ENCODE assay signal across 19 cellular contexts in the genomic region with DNA sequence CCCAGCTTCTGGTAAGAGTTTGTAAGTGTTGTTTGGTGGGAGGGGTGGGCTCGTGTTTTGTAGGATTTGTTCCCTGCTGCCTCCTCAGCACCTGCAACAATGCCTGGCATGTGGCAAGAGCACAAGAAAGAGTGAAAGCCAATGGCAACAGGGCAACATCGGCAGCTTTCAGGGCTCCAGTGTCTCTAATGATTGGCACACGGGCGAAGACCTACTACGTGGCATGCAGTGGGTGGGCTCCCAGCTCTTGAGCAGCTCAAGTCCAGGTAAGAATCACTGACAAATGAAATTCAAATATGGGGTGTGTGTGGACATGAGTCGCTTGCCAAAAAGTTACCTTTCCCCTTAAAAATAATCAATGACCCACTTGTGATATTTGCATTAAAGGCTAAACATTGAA. TPM values are rescaled to one million over a fixed set of nuclear protein-coding genes. Genes with fewer than 3 reads are reported as not detected.
DNase-seq lines count a peak whose midpoint lies in the region; ATAC-seq and TF ChIP-seq lines count a peak whose summit lies in the region.
"Had no signal": no experiment of that assay in that cellular context is flagged by ENCODE, and none has a peak within 500 bp of the region (broad histone marks: within the 10 kb centered on the region; RNA-seq: fewer than 3 reads in every experiment).

No MANE protein-coding gene starts in this region.

- H3K36me3 ChIP-seq in endodermal cell (ENCODE audit: control insufficient read depth, insufficient read depth, low read length) (no peaks in the 10 kb centered on the region), osteoblast (ENCODE audit: insufficient read depth, low read length) (no peaks in the 10 kb centered on the region)

- no peak overlapping the region for H3K4me3 Mint-ChIP-seq in central memory CD8-positive, alpha-beta T cell
- H3K4me3 Mint-ChIP-seq in endodermal cell: no peak overlapping the region
- H3K4me3 Mint-ChIP-seq: CD4-positive, alpha-beta memory T cell; GM23338; H9 had no signal

- H3K79me2 ChIP-seq in osteoblast (ENCODE audit: insufficient read depth, low read length): no peaks in the 10 kb centered on the region

- H3K9me3 ChIP-seq in endodermal cell (ENCODE audit: control insufficient read depth, low read length) (no peaks in the 10 kb centered on the region), osteoblast (ENCODE audit: low read depth, low read length) (no peaks in the 10 kb centered on the region)

- H3K9ac ChIP-seq in endodermal cell (ENCODE audit: extremely low read depth, low read length, poor library complexity, severe bottlenecking): no peak overlapping the region

- peaks cover 33% of the 10 kb centered on the region for H3K27me3 Mint-ChIP-seq in central memory CD8-positive, alpha-beta T cell
- H3K27me3 Mint-ChIP-seq in endodermal cell (ENCODE audit: insufficient read depth): peaks cover 21% of the 10 kb centered on the region

- no peak for DNase-seq in central memory CD8-positive, alpha-beta T cell (ENCODE audit: low spot score in 2 of 2)
- peak; percentile 48 for DNase-seq in endodermal cell
- no peak for DNase-seq in osteoblast (ENCODE audit: insufficient read length, low spot score, missing footprints)
- DNase-seq in globus pallidus (ENCODE audit: low spot score): no peak
- DNase-seq: C1 segment of cervical spinal cord; Calu3; CD4-positive, alpha-beta memory T cell; COR-L47; DMS53; DMS79 treated with DMSO at 0.1 percent for 48 hours; GF-D8; H9 had no signal

- TF ChIP-seq CTCF in endodermal cell (conservative IDR thresholded peaks at IDR 0.05) (no peak), osteoblast (IDR thresholded peaks at IDR 0.05; ENCODE audit: extremely low read depth, low read depth, low read length) (no peak)

- no peak for ATAC-seq in central memory CD8-positive, alpha-beta T cell (replicated peaks; ENCODE audit: extremely low read depth, poor library complexity, severe bottlenecking)
- ATAC-seq in HG03432 (IDR thresholded peaks at IDR 0.05; ENCODE audit: unreplicated experiment) (no peak), HG02852 (IDR thresholded peaks at IDR 0.05; ENCODE audit: unreplicated experiment) (no peak)
- ATAC-seq: GM23338, HCT116 had no signal

- peak overlapping the region; percentile 65 for H2AFZ ChIP-seq in osteoblast (ENCODE audit: low read length)
- H2AFZ ChIP-seq: GM23338 had no signal

- peak overlapping the region; percentile 13 for H3K27ac Mint-ChIP-seq in central memory CD8-positive, alpha-beta T cell (ENCODE audit: low read depth)
- H3K27ac Mint-ChIP-seq in endodermal cell: no peak overlapping the region
- H3K27ac Mint-ChIP-seq: CD4-positive, alpha-beta memory T cell; GM23338 had no signal

- H3K4me2 ChIP-seq in osteoblast (ENCODE audit: insufficient read depth, low read length): peak overlapping the region; percentile 53
- H3K4me2 ChIP-seq: GM23338 had no signal

- H4K20me1 ChIP-seq in osteoblast (ENCODE audit: insufficient read depth, low read length): no peaks in the 10 kb centered on the region

- H3K4me1 ChIP-seq in endodermal cell (ENCODE audit: control insufficient read depth, insufficient read depth, low read length): no peaks in the 10 kb centered on the region
- H3K4me1 ChIP-seq in osteoblast (ENCODE audit: insufficient read depth, low read length): peaks cover 7% of the 10 kb centered on the region

- H3K36me3 Mint-ChIP-seq in central memory CD8-positive, alpha-beta T cell (ENCODE audit: insufficient read depth): no peaks in the 10 kb centered on the region
- no peaks in the 10 kb centered on the region for H3K36me3 Mint-ChIP-seq in endodermal cell (ENCODE audit: low read depth)
- H3K36me3 Mint-ChIP-seq: CD4-positive, alpha-beta memory T cell had no signal

- H3K4me3 ChIP-seq in endodermal cell (ENCODE audit: low read length): no peak overlapping the region
- no peak overlapping the region for H3K4me3 ChIP-seq in osteoblast (ENCODE audit: insufficient read depth, low read length)
- H3K4me3 ChIP-seq: GM23338 had no signal

- H3K27ac ChIP-seq in endodermal cell (ENCODE audit: low read depth, low read length) (no peak overlapping the region), osteoblast (ENCODE audit: low read depth, low read length) (no peak overlapping the region)

- H3K27me3 ChIP-seq in endodermal cell (ENCODE audit: control insufficient read depth, insufficient read depth, low read length, poor library complexity, severe bottlenecking) (peaks cover 8% of the 10 kb centered on the region), osteoblast (ENCODE audit: insufficient read depth, low read length) (no peaks in the 10 kb centered on the region)

- no peaks in the 10 kb centered on the region for H3K9me3 Mint-ChIP-seq in central memory CD8-positive, alpha-beta T cell
- H3K9me3 Mint-ChIP-seq in endodermal cell: no peaks in the 10 kb centered on the region
- H3K9me3 Mint-ChIP-seq: CD4-positive, alpha-beta memory T cell; GM23338; H9 had no signal

- WGBS in endodermal cell (ENCODE audit: insufficient coverage in 1 of 2, insufficient read length in 1 of 2), 2 experiments: 81 to 87% methylated on average over 3 to 6 of the region's 6 CpGs

- H3K4me1 Mint-ChIP-seq in central memory CD8-positive, alpha-beta T cell: no peaks in the 10 kb centered on the region
- peaks cover 16% of the 10 kb centered on the region for H3K4me1 Mint-ChIP-seq in endodermal cell
- H3K4me1 Mint-ChIP-seq: CD4-positive, alpha-beta memory T cell had no signal

RNA-seq across cellular contexts. Expression of a gene that starts 23.9 kb away (rescaled TPM):
- total RNA-seq in endodermal cell: 1 to 10 TPM; 1.7 to 2.3 TPM
- not detected for polyA plus RNA-seq in endodermal cell (2013, experiment 1 of 2)
- 0.12 TPM for polyA plus RNA-seq in endodermal cell (2013, experiment 2 of 2)
- under 0.01 and 0.36 TPM in 2 replicates for total RNA-seq in osteoblast
- total RNA-seq: A172; A673; Calu3; CD4-positive, alpha-beta memory T cell; Daoy; GM23338; H9 had no signal
- polyA plus RNA-seq: CD4-positive, alpha-beta memory T cell; GM23338 had no signal

RNA-seq across cellular contexts. Expression of a gene that starts 30.3 kb away (rescaled TPM):
- total RNA-seq in endodermal cell: 10 to 100 TPM; 28.7 to 31.3 TPM
- 18.8 TPM for polyA plus RNA-seq in endodermal cell (2013, experiment 1 of 2)
- 19.3 TPM for polyA plus RNA-seq in endodermal cell (2013, experiment 2 of 2)
- total RNA-seq in osteoblast: 20.6 and 24.2 TPM in 2 replicates

RNA-seq across cellular contexts. Expression of a gene that starts 54.1 kb away (rescaled TPM):
- total RNA-seq in endodermal cell: 10 to 100 TPM; 64.4 to 74.2 TPM
- 74.3 TPM for polyA plus RNA-seq in endodermal cell (2013, experiment 1 of 2)
- polyA plus RNA-seq in endodermal cell (2013, experiment 2 of 2): 62.1 TPM
- 63.7 and 65.4 TPM in 2 replicates for total RNA-seq in osteoblast
